Comparison of ENCODE assay signal across 8 cellular contexts in the genomic region with DNA sequence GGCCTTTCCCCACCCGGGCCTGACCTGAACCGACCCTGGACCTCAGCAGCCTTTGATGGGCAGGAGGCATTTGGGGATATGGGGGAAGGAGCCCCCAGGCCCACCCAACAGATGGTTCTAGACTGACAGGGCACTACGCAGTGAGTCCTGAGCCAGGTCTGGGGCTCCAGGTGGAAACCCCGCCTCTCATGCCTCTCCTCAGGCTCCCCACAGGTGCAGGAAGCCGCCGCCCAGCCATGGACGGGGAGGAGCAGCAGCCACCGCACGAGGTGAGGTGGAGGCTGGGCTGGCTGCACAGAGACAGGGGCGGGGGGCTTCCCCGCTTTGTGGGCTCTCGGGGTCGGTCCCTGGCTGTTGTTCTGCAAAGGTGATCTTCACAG. TPM values are rescaled to one million over a fixed set of nuclear protein-coding genes. Genes with fewer than 3 reads are reported as not detected.
DNase-seq lines count a peak whose midpoint lies in the region; ATAC-seq and TF ChIP-seq lines count a peak whose summit lies in the region.

No MANE protein-coding gene starts in this region.

- no peaks in the 10 kb centered on the region for H3K36me3 Mint-ChIP-seq in T-cell
- H3K36me3 Mint-ChIP-seq in natural killer cell treated with Interleukin-12 subunit alpha and Interleukin-12 subunit beta and Interleukin-15 and Interleukin-18, amount 100 ng/mL, for 72 hours = no peaks in the 10 kb centered on the region

- DNase-seq in GM12864 (ENCODE audit: low read depth) = no peak
- peak; percentile 32 to 82 (median 66) for DNase-seq in T-cell
- peak; percentile 50 for DNase-seq in activated naive CD4-positive, alpha-beta T cell treated with anti-CD3 and anti-CD28 coated beads, Interleukin-2, amount 50 U/mL, for 16 hours
- DNase-seq in natural killer cell treated with Interleukin-12 subunit alpha and Interleukin-12 subunit beta and Interleukin-15 and Interleukin-18, amount 100 ng/mL, for 72 hours (ENCODE audit: low spot score) = no peak
- DNase-seq in HuH-7.5 (ENCODE audit: low spot score) = no peak
- DNase-seq in coronary artery (ENCODE audit: low spot score) = no peak
- no peak for DNase-seq in SIG-M5 (lab: John Stamatoyannopoulos, UW)
- no peak for DNase-seq in NCI-H146 (lab: John Stamatoyannopoulos, UW)

- peak overlapping the region; percentile 90 to 98 (median 90) for H3K4me3 Mint-ChIP-seq in T-cell
- peak overlapping the region; percentile 69 for H3K4me3 Mint-ChIP-seq in natural killer cell treated with Interleukin-12 subunit alpha and Interleukin-12 subunit beta and Interleukin-15 and Interleukin-18, amount 100 ng/mL, for 72 hours

- H3K27me3 Mint-ChIP-seq in T-cell = no peaks in the 10 kb centered on the region
- no peaks in the 10 kb centered on the region for H3K27me3 Mint-ChIP-seq in natural killer cell treated with Interleukin-12 subunit alpha and Interleukin-12 subunit beta and Interleukin-15 and Interleukin-18, amount 100 ng/mL, for 72 hours

- peak overlapping the region; percentile 55 for H3K4me3 ChIP-seq in GM12864 (ENCODE audit: low read depth, low read length)
- H3K4me3 ChIP-seq in coronary artery = no peak overlapping the region

- POLR2A ChIA-PET in T-cell (lab: Charles Lee) = interaction anchor here in 1 of 2 donors (0.6 kb wide), 1 partner anchor 50 kb away, joined by 3 read pairs; no protein-coding TSS in a partner anchor

- ATAC-seq in T-cell (replicated peaks in 1 of 4) = peak; percentile 9 to 37 (median 22)
- no peak for ATAC-seq in natural killer cell treated with Interleukin-12 subunit alpha and Interleukin-12 subunit beta and Interleukin-15 and Interleukin-18, amount 100 ng/mL, for 72 hours

- H3K27ac Mint-ChIP-seq in T-cell = peak overlapping the region; percentile 95 to 99
- peak overlapping the region; percentile 93 to 96 for H3K27ac Mint-ChIP-seq in natural killer cell treated with Interleukin-12 subunit alpha and Interleukin-12 subunit beta and Interleukin-15 and Interleukin-18, amount 100 ng/mL, for 72 hours

- no peak for TF ChIP-seq CTCF in GM12864 (IDR thresholded peaks at IDR 0.05; ENCODE audit: low read depth, low read length, missing control alignments)
- TF ChIP-seq CTCF in coronary artery (IDR thresholded peaks at IDR 0.05) = no peak

- CTCF ChIA-PET in T-cell (lab: Charles Lee) = no interaction called here

- no peaks in the 10 kb centered on the region for H3K9me3 Mint-ChIP-seq in T-cell
- no peaks in the 10 kb centered on the region for H3K9me3 Mint-ChIP-seq in natural killer cell treated with Interleukin-12 subunit alpha and Interleukin-12 subunit beta and Interleukin-15 and Interleukin-18, amount 100 ng/mL, for 72 hours

- H3K27ac ChIP-seq in coronary artery = no peak overlapping the region

- H3K4me1 Mint-ChIP-seq in T-cell = peaks cover 30 to 42% (median 38%) of the 10 kb centered on the region in 3 donors
- peaks cover 19 to 21% of the 10 kb centered on the region in 2 donors for H3K4me1 Mint-ChIP-seq in natural killer cell treated with Interleukin-12 subunit alpha and Interleukin-12 subunit beta and Interleukin-15 and Interleukin-18, amount 100 ng/mL, for 72 hours (ENCODE audit: low read depth in 2 of 2)

RNA-seq across cellular contexts. Expression of a gene that starts 7.1 kb away (rescaled TPM):
- 100 to 1,000 TPM; 116 to 213 (median 175) TPM for total RNA-seq in T-cell
- 100 to 1,000 TPM in 1 of 2 donors, 10 to 100 TPM in 1; 71.0 to 139 TPM for total RNA-seq in natural killer cell treated with Interleukin-12 subunit alpha and Interleukin-12 subunit beta and Interleukin-15 and Interleukin-18, amount 100 ng/mL, for 72 hours

RNA-seq across cellular contexts. Expression of a gene that starts 8.0 kb away (rescaled TPM):
- 10 to 100 TPM; 28.9 to 51.0 (median 46.1) TPM for total RNA-seq in T-cell
- 10 to 100 TPM; 23.4 to 43.3 TPM for total RNA-seq in natural killer cell treated with Interleukin-12 subunit alpha and Interleukin-12 subunit beta and Interleukin-15 and Interleukin-18, amount 100 ng/mL, for 72 hours

RNA-seq across cellular contexts. Expression of a gene that starts 22.3 kb away (rescaled TPM):
- under 1 TPM in 3 of 5 donors, not detected in 2; 0.16 to 0.32 (median 0.26) TPM for total RNA-seq in T-cell
- 1 to 10 TPM; 3.0 to 3.5 TPM for total RNA-seq in natural killer cell treated with Interleukin-12 subunit alpha and Interleukin-12 subunit beta and Interleukin-15 and Interleukin-18, amount 100 ng/mL, for 72 hours

RNA-seq across cellular contexts. Expression of a gene that starts 52.0 kb away (rescaled TPM):
- 100 to 1,000 TPM; 129 to 144 (median 132) TPM for total RNA-seq in T-cell
- 10 to 100 TPM; 47.6 to 80.1 TPM for total RNA-seq in natural killer cell treated with Interleukin-12 subunit alpha and Interleukin-12 subunit beta and Interleukin-15 and Interleukin-18, amount 100 ng/mL, for 72 hours

RNA-seq across cellular contexts. Expression of a gene that starts 58.2 kb away (rescaled TPM):
- total RNA-seq in T-cell = 100 to 1,000 TPM; 101 to 152 (median 128) TPM
- total RNA-seq in natural killer cell treated with Interleukin-12 subunit alpha and Interleukin-12 subunit beta and Interleukin-15 and Interleukin-18, amount 100 ng/mL, for 72 hours = 100 to 1,000 TPM in 1 of 2 donors, 10 to 100 TPM in 1; 54.5 to 113 TPM

Comparison
In these comparisons a context has a peak if more than half of its experiments do, and no peak if none do; other contexts are left out.
1. DNase-seq: peak in T-cell (34 of 34) and activated naive CD4-positive, alpha-beta T cell treated with anti-CD3 and anti-CD28 coated beads, Interleukin-2, amount 50 U/mL, for 16 hours (single experiment); none in GM12864 (single experiment), natural killer cell treated with Interleukin-12 subunit alpha and Interleukin-12 subunit beta and Interleukin-15 and Interleukin-18, amount 100 ng/mL, for 72 hours (single experiment), HuH-7.5 (single experiment), coronary artery (single experiment), SIG-M5 (single experiment) and NCI-H146 (single experiment).
2. ATAC-seq: peak in T-cell (4 of 4); none in natural killer cell treated with Interleukin-12 subunit alpha and Interleukin-12 subunit beta and Interleukin-15 and Interleukin-18, amount 100 ng/mL, for 72 hours (0 of 2).